Comparison of ENCODE assay signal across 1 cellular context in the genomic region with DNA sequence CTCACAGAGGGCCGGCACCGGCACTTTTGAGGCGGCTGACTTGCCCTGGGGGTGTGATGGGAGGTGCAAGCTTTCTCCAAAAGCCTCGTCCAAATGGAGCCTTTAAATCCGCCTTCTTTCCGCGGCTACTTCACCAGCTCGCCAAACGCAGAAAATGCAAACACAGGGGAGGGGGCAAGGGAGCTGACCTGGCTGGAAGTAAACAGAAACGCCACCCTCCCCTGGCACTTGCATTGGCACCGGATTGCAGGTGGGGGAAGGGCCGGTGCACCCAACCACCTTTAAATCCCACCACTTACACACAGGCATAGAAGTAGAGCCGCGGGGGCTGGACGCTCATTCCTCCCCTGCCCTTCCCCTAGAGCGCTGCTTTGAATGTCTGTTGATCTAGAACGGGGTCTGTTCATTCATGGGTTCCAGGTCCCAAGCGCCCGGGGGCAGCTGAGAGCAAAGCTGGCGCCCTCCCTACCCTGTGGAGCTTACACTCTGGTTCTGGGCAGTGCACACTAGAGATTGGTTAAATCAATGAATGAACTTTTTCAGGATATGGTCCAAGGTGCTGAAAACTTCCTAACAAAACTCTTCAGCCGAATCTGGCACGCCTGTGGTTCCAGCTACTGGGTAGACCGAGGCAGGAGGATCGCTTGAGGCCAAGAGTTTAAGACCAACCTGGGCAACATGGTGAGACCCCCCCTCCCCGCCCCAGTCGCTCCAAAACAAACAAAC.
A peak's percentile ranks its signal among the peaks of the same experiment; 100 is the strongest.
TF ChIP-seq lines count a peak whose summit lies in the region.

No MANE protein-coding gene starts in this region.

TF ChIP-seq in HepG2, 621 proteins besides CTCF, POLR2A, EP300 and RAD21 (continued from another document):
- TF ChIP-seq, protein P1, sequence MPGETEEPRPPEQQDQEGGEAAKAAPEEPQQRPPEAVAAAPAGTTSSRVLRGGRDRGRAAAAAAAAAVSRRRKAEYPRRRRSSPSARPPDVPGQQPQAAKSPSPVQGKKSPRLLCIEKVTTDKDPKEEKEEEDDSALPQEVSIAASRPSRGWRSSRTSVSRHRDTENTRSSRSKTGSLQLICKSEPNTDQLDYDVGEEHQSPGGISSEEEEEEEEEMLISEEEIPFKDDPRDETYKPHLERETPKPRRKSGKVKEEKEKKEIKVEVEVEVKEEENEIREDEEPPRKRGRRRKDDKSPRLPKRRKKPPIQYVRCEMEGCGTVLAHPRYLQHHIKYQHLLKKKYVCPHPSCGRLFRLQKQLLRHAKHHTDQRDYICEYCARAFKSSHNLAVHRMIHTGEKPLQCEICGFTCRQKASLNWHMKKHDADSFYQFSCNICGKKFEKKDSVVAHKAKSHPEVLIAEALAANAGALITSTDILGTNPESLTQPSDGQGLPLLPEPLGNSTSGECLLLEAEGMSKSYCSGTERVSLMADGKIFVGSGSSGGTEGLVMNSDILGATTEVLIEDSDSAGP (CRISPR knock-in tag; IDR thresholded peaks at IDR 0.05; ENCODE audit: borderline replicate concordance), result peak; percentile 47; the same call in 1 of the 2 replicates
- TF ChIP-seq, protein P2, sequence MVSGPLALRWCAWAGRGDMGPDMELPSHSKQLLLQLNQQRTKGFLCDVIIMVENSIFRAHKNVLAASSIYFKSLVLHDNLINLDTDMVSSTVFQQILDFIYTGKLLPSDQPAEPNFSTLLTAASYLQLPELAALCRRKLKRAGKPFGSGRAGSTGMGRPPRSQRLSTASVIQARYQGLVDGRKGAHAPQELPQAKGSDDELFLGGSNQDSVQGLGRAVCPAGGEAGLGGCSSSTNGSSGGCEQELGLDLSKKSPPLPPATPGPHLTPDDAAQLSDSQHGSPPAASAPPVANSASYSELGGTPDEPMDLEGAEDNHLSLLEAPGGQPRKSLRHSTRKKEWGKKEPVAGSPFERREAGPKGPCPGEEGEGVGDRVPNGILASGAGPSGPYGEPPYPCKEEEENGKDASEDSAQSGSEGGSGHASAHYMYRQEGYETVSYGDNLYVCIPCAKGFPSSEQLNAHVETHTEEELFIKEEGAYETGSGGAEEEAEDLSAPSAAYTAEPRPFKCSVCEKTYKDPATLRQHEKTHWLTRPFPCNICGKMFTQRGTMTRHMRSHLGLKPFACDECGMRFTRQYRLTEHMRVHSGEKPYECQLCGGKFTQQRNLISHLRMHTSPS (CRISPR knock-in tag; IDR thresholded peaks at IDR 0.05; ENCODE audit: low read depth), result peak; percentile 75
- TF ChIP-seq ZNF317 (CRISPR knock-in tag; IDR thresholded peaks at IDR 0.05) (0 out of 2 replicates have a peak, but pooled peaks have one; percentile 18), ZNF761 (CRISPR knock-in tag; conservative IDR thresholded peaks at IDR 0.05) (0 out of 2 replicates have a peak, but pooled peaks have one; percentile 7), MIER2 (CRISPR knock-in tag; IDR thresholded peaks at IDR 0.05) (peak; percentile 91), SAP130 (CRISPR knock-in tag; IDR thresholded peaks at IDR 0.05; ENCODE audit: low read depth) (peak; percentile 50; the same call in 1 of the 2 replicates), HDAC1 (CRISPR knock-in tag; IDR thresholded peaks at IDR 0.05) (0 out of 2 replicates have a peak, but pooled peaks have one; percentile 7), RBM39 (IDR thresholded peaks at IDR 0.05; ENCODE audit: low read depth, low read length, poor library complexity, severe bottlenecking) (peak; percentile 0), ESRRA (CRISPR knock-in tag; IDR thresholded peaks at IDR 0.05; ENCODE audit: low read depth) (0 out of 2 replicates have a peak, but pooled peaks have one; percentile 14), ZBTB37 (CRISPR knock-in tag; IDR thresholded peaks at IDR 0.05) (peak; percentile 76; the same call in 1 of the 2 replicates), ZNF891 (CRISPR knock-in tag; IDR thresholded peaks at IDR 0.05) (0 out of 2 replicates have a peak, but pooled peaks have one; percentile 8), ZNF501 (CRISPR knock-in tag; IDR thresholded peaks at IDR 0.05) (peak; percentile 60; the same call in 1 of the 2 replicates), SIN3A (IDR thresholded peaks at IDR 0.05; ENCODE audit: borderline replicate concordance, low read depth, low read length) (peak; percentile 59; the same call in 1 of the 2 replicates)
- TF ChIP-seq, protein P3, sequence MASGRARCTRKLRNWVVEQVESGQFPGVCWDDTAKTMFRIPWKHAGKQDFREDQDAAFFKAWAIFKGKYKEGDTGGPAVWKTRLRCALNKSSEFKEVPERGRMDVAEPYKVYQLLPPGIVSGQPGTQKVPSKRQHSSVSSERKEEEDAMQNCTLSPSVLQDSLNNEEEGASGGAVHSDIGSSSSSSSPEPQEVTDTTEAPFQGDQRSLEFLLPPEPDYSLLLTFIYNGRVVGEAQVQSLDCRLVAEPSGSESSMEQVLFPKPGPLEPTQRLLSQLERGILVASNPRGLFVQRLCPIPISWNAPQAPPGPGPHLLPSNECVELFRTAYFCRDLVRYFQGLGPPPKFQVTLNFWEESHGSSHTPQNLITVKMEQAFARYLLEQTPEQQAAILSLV (CRISPR knock-in tag; IDR thresholded peaks at IDR 0.05; ENCODE audit: borderline replicate concordance), result 0 out of 2 replicates have a peak, but pooled peaks have one; percentile 48
